In the genomic region with DNA sequence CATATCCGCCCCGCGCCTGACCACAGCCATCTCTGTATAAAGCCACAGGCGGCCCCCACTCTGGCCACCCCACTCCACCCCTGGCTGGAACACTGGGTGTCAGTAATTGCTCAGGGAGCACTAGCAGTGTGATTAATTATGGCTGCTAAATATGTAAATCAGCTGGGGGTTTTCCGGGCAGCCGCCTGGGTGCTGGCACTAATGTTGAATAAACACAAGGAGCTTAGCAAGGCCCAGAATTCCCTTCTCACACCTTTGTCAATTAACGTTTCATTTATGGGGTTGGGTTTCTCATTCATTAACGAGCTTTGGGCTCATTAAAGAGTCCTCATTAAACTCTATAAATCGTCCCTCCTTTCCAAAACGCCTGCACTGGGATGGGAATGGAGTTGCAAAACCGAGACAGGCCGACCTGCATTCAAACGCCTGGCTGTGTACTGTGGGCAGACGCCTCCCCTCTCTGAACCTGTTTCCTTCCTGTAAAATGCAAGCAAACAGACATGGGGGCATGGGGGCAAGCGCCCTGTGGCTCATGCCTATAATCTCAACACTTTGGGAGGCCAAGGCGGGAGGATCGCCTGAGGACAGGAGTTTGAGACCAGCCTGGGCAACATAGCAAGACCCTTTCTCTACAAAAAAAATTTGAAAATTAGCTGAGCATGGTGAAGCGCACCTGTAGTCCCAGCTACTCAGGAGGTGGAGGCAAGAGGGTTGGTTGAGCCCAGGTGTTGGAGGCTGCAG, we compare ENCODE assay signal across 20 cellular contexts. TPM values are rescaled to one million over a fixed set of nuclear protein-coding genes. Genes with fewer than 3 reads are reported as not detected.
"Had no signal": no experiment of that assay in that cellular context is flagged by ENCODE, and none has a peak within 500 bp of the region (broad histone marks: within the 10 kb centered on the region; RNA-seq: fewer than 3 reads in every experiment).

No MANE protein-coding gene starts in this region.

- H3K9me3 Mint-ChIP-seq: activated CD4-positive, alpha-beta memory T cell treated with anti-CD3 and anti-CD28 coated beads for 36 hours; central memory CD8-positive, alpha-beta T cell; immature natural killer cell had no signal

- H3K27ac ChIP-seq: adrenal gland, coronary artery, esophagus squamous epithelium, stomach had no signal

- FAIRE-seq: endothelial cell of umbilical vein had no signal

- DNase-seq: activated CD4-positive, alpha-beta memory T cell treated with anti-CD3 and anti-CD28 coated beads for 36 hours; activated CD4-positive, alpha-beta T cell treated with anti-CD3 and anti-CD28 coated beads for 36 hours; activated CD8-positive, alpha-beta memory T cell treated with anti-CD3 and anti-CD28 coated beads, Interleukin-2, amount 10 ng/mL, durations not matched to agents 7 days and 5 days; activated naive CD4-positive, alpha-beta T cell treated with anti-CD3 and anti-CD28 coated beads, Interleukin-2, amount 50 U/mL, for 16 hours; activated T-cell treated with anti-CD3 and anti-CD28 coated beads, Interleukin-2, amount 50 U/mL, for 1 hour; adrenal gland; esophagus squamous epithelium; immature natural killer cell; stimulated activated CD4-positive, alpha-beta T cell treated with anti-CD3 and anti-CD28 coated beads, Interleukin-1b, Interleukin-23, amount 100 ng/mL, for 48 hours; stomach; T-helper 1 cell had no signal

- H3K27me3 ChIP-seq: adrenal gland, esophagus squamous epithelium had no signal

- H3K36me3 Mint-ChIP-seq: activated CD4-positive, alpha-beta memory T cell treated with anti-CD3 and anti-CD28 coated beads for 36 hours; activated CD8-positive, alpha-beta memory T cell treated with anti-CD3 and anti-CD28 coated beads, Interleukin-2, amount 10 ng/mL, durations not matched to agents 7 days and 5 days; brain had no signal

- H3K27ac Mint-ChIP-seq: activated CD4-positive, alpha-beta memory T cell treated with anti-CD3 and anti-CD28 coated beads for 36 hours; activated CD4-positive, alpha-beta T cell treated with anti-CD3 and anti-CD28 coated beads for 36 hours; activated CD8-positive, alpha-beta memory T cell treated with anti-CD3 and anti-CD28 coated beads, Interleukin-2, amount 10 ng/mL, durations not matched to agents 7 days and 5 days; immature natural killer cell had no signal

- H3K4me3 ChIP-seq: adrenal gland, coronary artery, esophagus squamous epithelium, stomach had no signal

- H3K4me3 Mint-ChIP-seq: activated CD4-positive, alpha-beta memory T cell treated with anti-CD3 and anti-CD28 coated beads for 36 hours; activated CD4-positive, alpha-beta T cell treated with anti-CD3 and anti-CD28 coated beads for 36 hours; activated CD8-positive, alpha-beta memory T cell treated with anti-CD3 and anti-CD28 coated beads, Interleukin-2, amount 10 ng/mL, durations not matched to agents 7 days and 5 days; central memory CD8-positive, alpha-beta T cell; immature natural killer cell had no signal

- H3K9me3 ChIP-seq: adrenal gland, esophagus squamous epithelium, stomach had no signal

- H3K27me3 Mint-ChIP-seq: activated CD4-positive, alpha-beta memory T cell treated with anti-CD3 and anti-CD28 coated beads for 36 hours had no signal

- H3K4me1 Mint-ChIP-seq: activated CD4-positive, alpha-beta T cell treated with anti-CD3 and anti-CD28 coated beads for 36 hours; activated CD8-positive, alpha-beta memory T cell treated with anti-CD3 and anti-CD28 coated beads, Interleukin-2, amount 10 ng/mL, durations not matched to agents 7 days and 5 days; brain; central memory CD8-positive, alpha-beta T cell; immature natural killer cell had no signal

- H3K4me1 ChIP-seq: adrenal gland, esophagus squamous epithelium, stomach had no signal

- H3K36me3 ChIP-seq: adrenal gland, esophagus squamous epithelium, stomach had no signal

- ATAC-seq: activated CD4-positive, alpha-beta T cell treated with anti-CD3 and anti-CD28 coated beads for 36 hours; activated CD8-positive, alpha-beta memory T cell treated with anti-CD3 and anti-CD28 coated beads, Interleukin-2, amount 10 ng/mL, durations not matched to agents 7 days and 5 days had no signal

RNA-seq across cellular contexts. Expression of a gene that starts 56.3 kb away (rescaled TPM):
- total RNA-seq: endothelial cell of umbilical vein had no signal
- polyA plus RNA-seq: endothelial cell of umbilical vein, immature natural killer cell had no signal

RNA-seq across cellular contexts. Expression of a gene that starts 59.3 kb away (rescaled TPM):
- total RNA-seq: activated CD4-positive, alpha-beta memory T cell treated with anti-CD3 and anti-CD28 coated beads for 36 hours; activated CD4-positive, alpha-beta T cell treated with anti-CD3 and anti-CD28 coated beads for 36 hours; activated CD8-positive, alpha-beta memory T cell treated with anti-CD3 and anti-CD28 coated beads, Interleukin-2, amount 10 ng/mL, durations not matched to agents 7 days and 5 days; adrenal gland; endothelial cell of umbilical vein; esophagus squamous epithelium; fibroblast of villous mesenchyme; lower leg skin; osteoblast; stomach; ureter had no signal
- polyA plus RNA-seq: adrenal gland, endothelial cell of umbilical vein, immature natural killer cell, neural cell, stomach had no signal
